Comparison of ENCODE assay signal across 8 cellular contexts in genomic region chr1:235160965-235161684, GRCh38. TPM values are rescaled to one million over a fixed set of nuclear protein-coding genes. Genes with fewer than 3 reads are reported as not detected.
DNase-seq lines count a peak whose midpoint lies in the region; ATAC-seq and TF ChIP-seq lines count a peak whose summit lies in the region.

Gene RBM34 (minus strand): TSS chr1:235161250. CDS start chr1:235161226, 24 bp downstream.

- DNase-seq in DMS53 treated with DMSO at 0.1 percent for 48 hours (lab: John Stamatoyannopoulos, UW; ENCODE audit: unreplicated experiment) (peak; percentile 70), KBM-7 (peak; percentile 95), erythroblast (lab: John Stamatoyannopoulos, UW) (peak; percentile 93 to 96)
- peak; percentile 94 for DNase-seq in activated T-cell treated with anti-CD3 and anti-CD28 coated beads, Interleukin-2, amount 50 U/mL, for 1 hour
- peak; percentile 82 to 84 for DNase-seq in stimulated activated CD8-positive, alpha-beta memory T cell treated with anti-CD3 and anti-CD28 coated beads, Interleukin-4, amount 100 ng/mL, for 4 hours (ENCODE audit: low read depth in 2 of 2, low spot score in 1 of 2)

- peak within 1 kb of the TSS; percentile 90 to 93 for H3K27ac ChIP-seq in mucosa of rectum (ENCODE audit: low read depth in 2 of 2, low read length in 2 of 2)

- peak; percentile 99 for TF ChIP-seq POLR2A in erythroblast (IDR thresholded peaks at IDR 0.05; ENCODE audit: low read length)

- H3K4me1 ChIP-seq in mucosa of rectum (ENCODE audit: control insufficient read depth in 2 of 2, insufficient read depth in 2 of 2, low read length in 2 of 2), result peaks cover 13 to 20% of the 10 kb centered on the region in 2 donors

- H3K4me3 ChIP-seq in mucosa of rectum (ENCODE audit: low read length in 2 of 2), result peak within 1 kb of the TSS; percentile 97 to 99

- peak; percentile 94 for ATAC-seq in GM21717 (IDR thresholded peaks at IDR 0.05; ENCODE audit: unreplicated experiment)

- in situ Hi-C loops in KBM-7 (cut with MboI; ENCODE audit: low pct_unique_long_range_greater_than_20kb, low sequenced_read_pairs), result no loop called here

- no peaks in the 10 kb centered on the region for H3K9me3 ChIP-seq in mucosa of rectum (ENCODE audit: control insufficient read depth in 2 of 2, low read length in 2 of 2)

- peak within 1 kb of the TSS; percentile 90 to 97 for H3K9ac ChIP-seq in mucosa of rectum (ENCODE audit: low read depth in 1 of 2, low read length in 2 of 2)

- no peaks in the 10 kb centered on the region for H3K27me3 ChIP-seq in mucosa of rectum (ENCODE audit: control insufficient read depth in 2 of 2, insufficient read depth in 2 of 2, low read length in 2 of 2)

- H3K36me3 ChIP-seq in mucosa of rectum (ENCODE audit: control insufficient read depth in 2 of 2, insufficient read depth in 2 of 2, low read length in 2 of 2), result peaks cover 7 to 22% of the 10 kb centered on the region in 2 donors

TF ChIP-seq in PFSK-1, 5 proteins besides CTCF, POLR2A, EP300 and RAD21:
- peak; percentile 98 for TF ChIP-seq TAF1 (IDR thresholded peaks at IDR 0.05; ENCODE audit: borderline replicate concordance, insufficient read depth, low read length)
- TF ChIP-seq FOXP2 (optimal IDR thresholded peaks at IDR 0.05; ENCODE audit: borderline replicate concordance, extremely low read depth, extremely low read length, insufficient read depth), result no peak
- TF ChIP-seq POLR2AphosphoS5 (IDR thresholded peaks at IDR 0.05; ENCODE audit: low read depth, low read length), result peak; percentile 99
- no peak for TF ChIP-seq REST (IDR thresholded peaks at IDR 0.05; ENCODE audit: insufficient read depth in 1 of 2, low read depth in 2 of 2, low read length in 2 of 2)
- TF ChIP-seq SIN3A (IDR thresholded peaks at IDR 0.05; ENCODE audit: borderline replicate concordance, insufficient read depth, low read length), result peak; percentile 67; the same call in 1 of the 2 replicates

RNA-seq across cellular contexts. Expression of gene RBM34, which starts in this region (rescaled TPM):
- polyA plus RNA-seq in PFSK-1 (2012; ENCODE audit: insufficient read length, low read depth), result 78.9 TPM

Comparison
In these comparisons a context has a peak if more than half of its experiments do, and no peak if none do; other contexts are left out.
1. Peak in every context shown above with its lines: DNase-seq, ATAC-seq, H3K4me3 ChIP-seq and H3K27ac ChIP-seq.